Comparison of ENCODE assay signal across 21 cellular contexts in genomic region chr11:5851002-5851401, GRCh38. TPM values are rescaled to one million over a fixed set of nuclear protein-coding genes. Genes with fewer than 3 reads are reported as not detected.
DNase-seq lines count a peak whose midpoint lies in the region; ATAC-seq and TF ChIP-seq lines count a peak whose summit lies in the region.
"Had no signal": no experiment of that assay in that cellular context is flagged by ENCODE, and none has a peak within 500 bp of the region (broad histone marks: within the 10 kb centered on the region; RNA-seq: fewer than 3 reads in every experiment).

No MANE protein-coding gene starts in this region.

- no peak overlapping the region for H2AK9ac ChIP-seq in IMR-90 (replicated peaks; ENCODE audit: low read depth, low read length, poor library complexity)

- no peak overlapping the region for H3K4ac ChIP-seq in IMR-90 (ENCODE audit: low read depth, low read length)

- H2BK15ac ChIP-seq in IMR-90 (ENCODE audit: low read depth, low read length) = no peak overlapping the region

- H4K20me1 ChIP-seq in IMR-90 (ENCODE audit: insufficient read depth, low read length) = no peaks in the 10 kb centered on the region
- H4K20me1 ChIP-seq: BLaER1 had no signal

- H3K23ac ChIP-seq in IMR-90 (ENCODE audit: low read depth, low read length) = no peak overlapping the region

- no peak overlapping the region for H4K91ac ChIP-seq in IMR-90 (ENCODE audit: insufficient read depth, low read depth, low read length)

- H3K4me1 ChIP-seq in IMR-90 (ENCODE audit: control insufficient read depth, insufficient read depth, low read length) (no peaks in the 10 kb centered on the region), spleen (no peaks in the 10 kb centered on the region)
- H3K4me1 ChIP-seq: BLaER1 had no signal

- TF ChIP-seq RAD21 in IMR-90 (IDR thresholded peaks at IDR 0.05; ENCODE audit: low read length) = no peak

- WGBS in IMR-90 (ENCODE audit: extremely low coverage in 2 of 2, insufficient read length in 1 of 2), 2 experiments = no CpG with 5 or more reads among the region's 1 CpG
- 88 to 98% (median 97%) methylated on average over 1 of the region's 1 CpG for WGBS in spleen, 5 donors

- no peak overlapping the region for H2BK5ac ChIP-seq in IMR-90 (ENCODE audit: low read depth, low read length, poor library complexity, severe bottlenecking)

- H3K79me1 ChIP-seq in IMR-90 (ENCODE audit: low read depth in 1 of 2, low read length in 2 of 2) = no peaks in the 10 kb centered on the region

- no peak overlapping the region for H3K4me2 ChIP-seq in IMR-90 (ENCODE audit: low read depth, low read length)
- H3K4me2 ChIP-seq: BLaER1, GM23338 had no signal

- no peak overlapping the region for H2AK5ac ChIP-seq in IMR-90 (ENCODE audit: low read depth, low read length)

- BruUV-seq in IMR-90 (replicated peaks; lab: Mats Ljungman, UMichigan) = no TSS peak

- POLR2A ChIA-PET in IMR-90 (lab: Charles Lee; ENCODE audit: unreplicated experiment) = no interaction called here

- H3K9ac ChIP-seq in IMR-90 (ENCODE audit: low read depth, low read length) = no peak overlapping the region
- H3K9ac ChIP-seq: BLaER1 had no signal

- in situ Hi-C loops in IMR-90 (cut with MboI; ENCODE audit: low sequenced_read_pairs) = no loop called here

- TF ChIP-seq CTCF in IMR-90 (conservative IDR thresholded peaks at IDR 0.05; ENCODE audit: low read depth, low read length) (no peak), spleen (IDR thresholded peaks at IDR 0.05 in 8 of 11, conservative IDR thresholded peaks at IDR 0.05 in 3 of 11) (no peak)

- no peaks in the 10 kb centered on the region for H3K36me3 ChIP-seq in IMR-90 (ENCODE audit: control insufficient read depth, insufficient read depth, low read length)
- H3K36me3 ChIP-seq in spleen = no peaks in the 10 kb centered on the region
- H3K36me3 ChIP-seq: BLaER1 had no signal

- H4K5ac ChIP-seq in IMR-90 (ENCODE audit: low read depth, low read length) = no peak overlapping the region

- DNase-seq in IMR-90 (no peak), amniotic epithelial cell (ENCODE audit: low read depth) (peak; percentile 1), Kasumi-1 (lab: John Stamatoyannopoulos, UW) (no peak), spleen (no peak)
- DNase-seq: 8988T; CD4-positive, alpha-beta memory T cell; DMS153; DMS79; GDM1; H7; HFFc6 had no signal

- no peaks in the 10 kb centered on the region; the same call in 1 of the 2 replicates for H3K9me3 ChIP-seq in IMR-90 (ENCODE audit: control insufficient read depth, insufficient read depth, low read length)
- H3K9me3 ChIP-seq in spleen = peaks cover 0 to 12% (median 4%) of the 10 kb centered on the region in 8 donors

- no peak overlapping the region for H3K56ac ChIP-seq in IMR-90 (ENCODE audit: extremely low read depth, insufficient read depth, low read length)

- H2BK120ac ChIP-seq in IMR-90 (ENCODE audit: low read depth, low read length) = no peak overlapping the region

- no peak overlapping the region for H2BK20ac ChIP-seq in IMR-90 (ENCODE audit: low read depth, low read length)

- no peak overlapping the region for H2AFZ ChIP-seq in IMR-90 (replicated peaks; ENCODE audit: low read length, poor library complexity)
- H2AFZ ChIP-seq: GM23338 had no signal

- H3K27ac ChIP-seq in IMR-90 (ENCODE audit: insufficient read depth, low read length) = no peak overlapping the region
- no peak overlapping the region for H3K27ac ChIP-seq in spleen
- H3K27ac ChIP-seq: BLaER1, HL-60 had no signal

- H3K4me3 ChIP-seq in IMR-90 (ENCODE audit: insufficient read depth, low read depth, low read length) (no peak overlapping the region), spleen (no peak overlapping the region)
- H3K4me3 ChIP-seq: BLaER1, GM23338 had no signal

- no peak overlapping the region for H3K14ac ChIP-seq in IMR-90 (replicated peaks; ENCODE audit: low read depth, low read length)

- CTCF ChIA-PET in IMR-90 (lab: Yijun Ruan, JAX) = no interaction called here

- dilution Hi-C loops in IMR-90 (cut with HindIII; ENCODE audit: low sequenced_read_pairs, unreplicated experiment) = no loop called here

- H4K8ac ChIP-seq in IMR-90 (ENCODE audit: low read depth in 2 of 2, low read length in 2 of 2) = no peak overlapping the region

- H3K27me3 ChIP-seq in IMR-90 (ENCODE audit: control insufficient read depth, insufficient read depth, low read length) (no peaks in the 10 kb centered on the region), spleen (replicated peaks in 1 of 7) (no peaks in the 10 kb centered on the region)
- H3K27me3 ChIP-seq: BLaER1 had no signal

- no peak for ATAC-seq in IMR-90 (ENCODE audit: low read depth)
- ATAC-seq: GM23338, HCT116 had no signal

- no peak overlapping the region for H3K18ac ChIP-seq in IMR-90 (ENCODE audit: low read depth, low read length)

- H3K9me1 ChIP-seq in IMR-90 (ENCODE audit: insufficient read depth, low read length) = no peaks in the 10 kb centered on the region

- intact Hi-C loops in IMR-90 (cut with micrococcal nuclease) (no loop called here), spleen (cut with DNase I; ENCODE audit: low total_unique reads) (no loop called here)

- TF ChIP-seq POLR2A in IMR-90 (IDR thresholded peaks at IDR 0.05; ENCODE audit: low read depth, low read length) (no peak), spleen (IDR thresholded peaks at IDR 0.05) (no peak)

TF ChIP-seq in IMR-90, 13 proteins besides CTCF, POLR2A, EP300 and RAD21:
- TF ChIP-seq CEBPB (IDR thresholded peaks at IDR 0.05; ENCODE audit: low read depth, low read length) = peak; percentile 57; the same call in 1 of the 2 replicates
- no peak for TF ChIP-seq SMC3 (IDR thresholded peaks at IDR 0.05; ENCODE audit: low read depth, low read length)

RNA-seq across cellular contexts. Expression of gene OR52E8, which starts 6.5 kb away (rescaled TPM):
- total RNA-seq in IMR-90 (2012; rRNA removed) = not detected in 2 replicates
- polyA plus RNA-seq in IMR-90 (2012; rRNA removed) = not detected in 2 replicates
- polyA plus RNA-seq in IMR-90 (2012; cell fraction: cytosol; rRNA removed) = not detected in 2 replicates
- polyA plus RNA-seq in IMR-90 (2012; cell fraction: nucleus; rRNA removed; ENCODE audit: low replicate concordance) = not detected in 2 replicates
- not detected for total RNA-seq in spleen
- not detected for polyA plus RNA-seq in spleen
- total RNA-seq: A673; CD4-positive, alpha-beta memory T cell; Daoy; H7; HFFc6; HT1080 had no signal
- polyA plus RNA-seq: AG04450; CD14-positive monocyte; CD4-positive, alpha-beta memory T cell; GM23338; IgD-negative memory B cell had no signal

RNA-seq across cellular contexts. Expression of gene OR52E6, which starts 9.3 kb away (rescaled TPM):
- total RNA-seq in IMR-90 (2012; rRNA removed) (not detected in 2 replicates), spleen (not detected)
- polyA plus RNA-seq in IMR-90 (2012; rRNA removed) (not detected in 2 replicates), spleen (not detected)
- not detected in 2 replicates for polyA plus RNA-seq in IMR-90 (2012; cell fraction: cytosol; rRNA removed)
- not detected in 2 replicates for polyA plus RNA-seq in IMR-90 (2012; cell fraction: nucleus; rRNA removed; ENCODE audit: low replicate concordance)
- total RNA-seq: A673; CD4-positive, alpha-beta memory T cell; Daoy; GM23338; H7; HFFc6; HT1080 had no signal
- polyA plus RNA-seq: AG04450; CD14-positive monocyte; CD4-positive, alpha-beta memory T cell; GM23338; IgD-negative memory B cell had no signal

RNA-seq across cellular contexts. Expression of gene OR52E4, which starts 29.4 kb away (rescaled TPM):
- total RNA-seq in IMR-90 (2012; rRNA removed) = not detected in 2 replicates
- polyA plus RNA-seq in IMR-90 (2012; rRNA removed) = not detected in 2 replicates
- polyA plus RNA-seq in IMR-90 (2012; cell fraction: cytosol; rRNA removed) = not detected in 2 replicates
- not detected in 2 replicates for polyA plus RNA-seq in IMR-90 (2012; cell fraction: nucleus; rRNA removed; ENCODE audit: low replicate concordance)
- not detected for total RNA-seq in spleen
- polyA plus RNA-seq in spleen = not detected
- total RNA-seq: A673; CD4-positive, alpha-beta memory T cell; Daoy; GM23338; H7; HFFc6; HT1080 had no signal
- polyA plus RNA-seq: AG04450; CD14-positive monocyte; CD4-positive, alpha-beta memory T cell; GM23338; IgD-negative memory B cell had no signal

RNA-seq across cellular contexts. Expression of gene OR52E5, which starts 42.0 kb away (rescaled TPM):
- total RNA-seq in IMR-90 (2012; rRNA removed) (not detected in 2 replicates), spleen (not detected)
- polyA plus RNA-seq in IMR-90 (2012; rRNA removed) (not detected in 2 replicates), spleen (not detected)
- not detected in 2 replicates for polyA plus RNA-seq in IMR-90 (2012; cell fraction: cytosol; rRNA removed)
- polyA plus RNA-seq in IMR-90 (2012; cell fraction: nucleus; rRNA removed; ENCODE audit: low replicate concordance) = not detected in 2 replicates
- total RNA-seq: A673; CD4-positive, alpha-beta memory T cell; Daoy; GM23338; H7; HFFc6; HT1080 had no signal
- polyA plus RNA-seq: AG04450; CD14-positive monocyte; CD4-positive, alpha-beta memory T cell; GM23338; IgD-negative memory B cell had no signal

RNA-seq across cellular contexts. Expression of gene OR52N2, which starts 42.3 kb away (rescaled TPM):
- total RNA-seq in IMR-90 (2012; rRNA removed) (not detected in 2 replicates), spleen (not detected)
- polyA plus RNA-seq in IMR-90 (2012; rRNA removed) (not detected in 2 replicates), spleen (under 1 TPM in 1 of 3 donors, not detected in 2; 0.67 TPM)
- not detected in 2 replicates for polyA plus RNA-seq in IMR-90 (2012; cell fraction: cytosol; rRNA removed)
- not detected in 2 replicates for polyA plus RNA-seq in IMR-90 (2012; cell fraction: nucleus; rRNA removed; ENCODE audit: low replicate concordance)
- total RNA-seq: A673; CD4-positive, alpha-beta memory T cell; Daoy; GM23338; H7; HFFc6; HT1080 had no signal
- polyA plus RNA-seq: AG04450; CD14-positive monocyte; CD4-positive, alpha-beta memory T cell; IgD-negative memory B cell had no signal
